ENCODE assay signal across 28 cellular contexts in genomic region chr1:147077936-147078605, GRCh38.
A peak's percentile ranks its signal among the peaks of the same experiment; 100 is the strongest.
DNase-seq lines count a peak whose midpoint lies in the region; ATAC-seq and TF ChIP-seq lines count a peak whose summit lies in the region.
"Had no signal": no experiment of that assay in that cellular context is flagged by ENCODE, and none has a peak within 500 bp of the region (broad histone marks: within the 10 kb centered on the region; RNA-seq: fewer than 3 reads in every experiment).

No MANE protein-coding gene starts in this region.

- peak overlapping the region; percentile 39 for H3K23ac ChIP-seq in neuronal stem cell (ENCODE audit: low read depth, low read length, poor library complexity)

- H3K36me3 ChIP-seq in iPS-15b (ENCODE audit: control insufficient read depth, insufficient read depth, low read length) (no peaks in the 10 kb centered on the region), neuronal stem cell (replicated peaks in 1 of 2; ENCODE audit: control insufficient read depth in 2 of 2, insufficient read depth in 2 of 2, low read length in 2 of 2) (no peaks in the 10 kb centered on the region)
- H3K36me3 ChIP-seq: esophagus squamous epithelium, gastrocnemius medialis, uterus had no signal

- H3K36me3 Mint-ChIP-seq in activated naive CD8-positive, alpha-beta T cell = peaks cover 4% of the 10 kb centered on the region
- peaks cover 1% of the 10 kb centered on the region for H3K36me3 Mint-ChIP-seq in activated naive CD8-positive, alpha-beta T cell treated with anti-CD3 and anti-CD28 coated beads for 36 hours
- H3K36me3 Mint-ChIP-seq in WTC11 = no peaks in the 10 kb centered on the region
- peaks cover 10% of the 10 kb centered on the region for H3K36me3 Mint-ChIP-seq in T-helper 17 cell (ENCODE audit: low read depth)
- H3K36me3 Mint-ChIP-seq: activated CD4-positive, alpha-beta memory T cell treated with anti-CD3 and anti-CD28 coated beads for 36 hours; stimulated activated memory B cell treated with anti-CD40 and anti-IgM and Interleukin-4, amounts not matched to agents 10 μg/mL and 1 μg/mL and 100 μg/mL, for 72 hours had no signal

- no peak overlapping the region for H4K91ac ChIP-seq in neuronal stem cell (ENCODE audit: low read depth, low read length, poor library complexity)

- peak overlapping the region; percentile 58 for H3K4me3 ChIP-seq in iPS-15b (ENCODE audit: low read depth, low read length)
- no peak overlapping the region for H3K4me3 ChIP-seq in neuronal stem cell (ENCODE audit: low read length in 2 of 2)
- H3K4me3 ChIP-seq: coronary artery, gastrocnemius medialis, uterus had no signal

- H3K4ac ChIP-seq in neuronal stem cell (ENCODE audit: low read length) = no peak overlapping the region

- peaks cover 41% of the 10 kb centered on the region for H3K4me1 Mint-ChIP-seq in activated naive CD8-positive, alpha-beta T cell (ENCODE audit: low read depth)
- peaks cover 38% of the 10 kb centered on the region for H3K4me1 Mint-ChIP-seq in activated naive CD8-positive, alpha-beta T cell treated with anti-CD3 and anti-CD28 coated beads for 36 hours
- peaks cover 35% of the 10 kb centered on the region for H3K4me1 Mint-ChIP-seq in WTC11
- H3K4me1 Mint-ChIP-seq in T-helper 17 cell = peaks cover 36% of the 10 kb centered on the region

- H3K9me3 Mint-ChIP-seq in activated naive CD8-positive, alpha-beta T cell (ENCODE audit: low read depth) = no peaks in the 10 kb centered on the region
- H3K9me3 Mint-ChIP-seq in activated naive CD8-positive, alpha-beta T cell treated with anti-CD3 and anti-CD28 coated beads for 36 hours = peaks cover 2% of the 10 kb centered on the region
- H3K9me3 Mint-ChIP-seq in WTC11 = no peaks in the 10 kb centered on the region
- H3K9me3 Mint-ChIP-seq: activated CD4-positive, alpha-beta memory T cell treated with anti-CD3 and anti-CD28 coated beads for 36 hours; stimulated activated memory B cell treated with anti-CD40 and anti-IgM and Interleukin-4, amounts not matched to agents 10 μg/mL and 1 μg/mL and 100 μg/mL, for 72 hours had no signal

- no peak overlapping the region for H3K27ac ChIP-seq in neuronal stem cell (replicated peaks; ENCODE audit: low read length)
- H3K27ac ChIP-seq: coronary artery, esophagus squamous epithelium, gastrocnemius medialis, testis, uterus had no signal

- no CpG with 5 or more reads among the region's 37 CpGs for WGBS in neuronal stem cell (ENCODE audit: extremely low coverage in 2 of 2, insufficient read length in 2 of 2, insufficient replicate concordance in 1 of 2), 2 donors

- no peaks in the 10 kb centered on the region for H3K79me1 ChIP-seq in neuronal stem cell (ENCODE audit: low read depth, low read length)

- H2BK5ac ChIP-seq in neuronal stem cell (ENCODE audit: low read length) = no peak overlapping the region

- POLR2A ChIA-PET in WTC11 (lab: Charles Lee) = no interaction called here

- H3K4me1 ChIP-seq in iPS-15b (ENCODE audit: control insufficient read depth, insufficient read depth, low read length) (peaks cover 10% of the 10 kb centered on the region), neuronal stem cell (ENCODE audit: control insufficient read depth in 2 of 2, insufficient read depth in 1 of 2, low read depth in 1 of 2, low read length in 2 of 2) (peaks cover 0 to 21% of the 10 kb centered on the region in 2 donors)
- H3K4me1 ChIP-seq: testis had no signal

- no peak for DNase-seq in activated naive CD8-positive, alpha-beta T cell treated with anti-CD3 and anti-CD28 coated beads for 36 hours
- peak; percentile 38 for DNase-seq in WTC11 (ENCODE audit: low spot score)
- no peak for DNase-seq in neuronal stem cell (ENCODE audit: low spot score)
- no peak for DNase-seq in T-helper 17 cell
- no peak for DNase-seq in NCI-H226
- DNase-seq: activated CD4-positive, alpha-beta memory T cell treated with anti-CD3 and anti-CD28 coated beads for 36 hours; COR-L47; DND-41; esophagus squamous epithelium; gastrocnemius medialis; hypothalamus; left colon; mesenchymal stem cell; NCI-H1092 treated with DMSO at 0.1 percent for 48 hours; NCI-H2029 treated with DMSO at 0.1 percent for 48 hours; NCI-H345; NCI-H748 treated with DMSO at 0.1 percent for 48 hours; occipital lobe; RPMI8226; small intestine; T-helper 2 cell; testis; uterus had no signal

- peak overlapping the region; percentile 58 for H2AK5ac ChIP-seq in neuronal stem cell (ENCODE audit: low read depth, low read length)

- 0 out of 2 replicates have a peak, but pooled peaks have one; percentile 13 for ATAC-seq in WTC11
- ATAC-seq in T-helper 17 cell = no peak
- ATAC-seq in HG03432 (IDR thresholded peaks at IDR 0.05; ENCODE audit: unreplicated experiment) = no peak
- ATAC-seq: gastrocnemius medialis; left colon; stimulated activated memory B cell treated with anti-CD40 and anti-IgM and Interleukin-4, amounts not matched to agents 10 μg/mL and 1 μg/mL and 100 μg/mL, for 72 hours had no signal

- CTCF ChIA-PET in WTC11 (lab: Charles Lee) = no interaction called here

- H3K9me3 ChIP-seq in iPS-15b (ENCODE audit: control insufficient read depth, insufficient read depth, low read length) = no peaks in the 10 kb centered on the region
- H3K9me3 ChIP-seq in neuronal stem cell (replicated peaks in 1 of 2; ENCODE audit: control insufficient read depth in 2 of 2, insufficient read depth in 1 of 2, low read depth in 1 of 2, low read length in 2 of 2) = peaks cover 0 to 8% of the 10 kb centered on the region in 2 donors
- H3K9me3 ChIP-seq in T-helper 17 cell (ENCODE audit: control insufficient read depth, low read length, poor library complexity, severe bottlenecking) = no peaks in the 10 kb centered on the region
- H3K9me3 ChIP-seq: esophagus squamous epithelium, gastrocnemius medialis, testis, uterus had no signal

- H3K18ac ChIP-seq in neuronal stem cell (ENCODE audit: low read length) = peak overlapping the region; percentile 27

- no peak overlapping the region for H4K8ac ChIP-seq in neuronal stem cell (ENCODE audit: low read depth, low read length)

- no peak overlapping the region for H2AFZ ChIP-seq in neuronal stem cell (ENCODE audit: low read length)

- H3K9ac ChIP-seq in iPS-15b (ENCODE audit: low read depth, low read length) (no peak overlapping the region), neuronal stem cell (ENCODE audit: low read depth, low read length, poor library complexity) (no peak overlapping the region)

- H2BK120ac ChIP-seq in neuronal stem cell (ENCODE audit: low read depth, low read length) = peak overlapping the region; percentile 64

- no peak overlapping the region for H3K14ac ChIP-seq in neuronal stem cell (ENCODE audit: low read length)

- H3K4me2 ChIP-seq in neuronal stem cell (ENCODE audit: insufficient read depth, low read length, poor library complexity, severe bottlenecking) = peak overlapping the region; percentile 31

- no peak overlapping the region for H2BK15ac ChIP-seq in neuronal stem cell (ENCODE audit: low read length)

- H3K27ac Mint-ChIP-seq in activated naive CD8-positive, alpha-beta T cell = no peak overlapping the region
- no peak overlapping the region for H3K27ac Mint-ChIP-seq in activated naive CD8-positive, alpha-beta T cell treated with anti-CD3 and anti-CD28 coated beads for 36 hours
- H3K27ac Mint-ChIP-seq in WTC11 (no peak overlapping the region), T-helper 17 cell (no peak overlapping the region)
- H3K27ac Mint-ChIP-seq: activated CD4-positive, alpha-beta memory T cell treated with anti-CD3 and anti-CD28 coated beads for 36 hours had no signal

- no peak overlapping the region for H2BK12ac ChIP-seq in neuronal stem cell (ENCODE audit: low read length)

- peaks cover 72% of the 10 kb centered on the region for H3K27me3 Mint-ChIP-seq in activated naive CD8-positive, alpha-beta T cell
- H3K27me3 Mint-ChIP-seq in activated naive CD8-positive, alpha-beta T cell treated with anti-CD3 and anti-CD28 coated beads for 36 hours = peaks cover 98% of the 10 kb centered on the region
- H3K27me3 Mint-ChIP-seq in WTC11 (ENCODE audit: low read depth) (peaks cover 100% of the 10 kb centered on the region), T-helper 17 cell (peaks cover 95% of the 10 kb centered on the region)

- peak overlapping the region; percentile 78 for H3K4me3 Mint-ChIP-seq in activated naive CD8-positive, alpha-beta T cell
- H3K4me3 Mint-ChIP-seq in activated naive CD8-positive, alpha-beta T cell treated with anti-CD3 and anti-CD28 coated beads for 36 hours = no peak overlapping the region
- H3K4me3 Mint-ChIP-seq in WTC11 (peak overlapping the region; percentile 66), T-helper 17 cell (no peak overlapping the region)

- TF ChIP-seq CTCF in WTC11 (IDR thresholded peaks at IDR 0.05) = no peak

- H3K27me3 ChIP-seq in iPS-15b (ENCODE audit: control insufficient read depth, insufficient read depth, low read length) (peaks cover 100% of the 10 kb centered on the region), neuronal stem cell (ENCODE audit: control insufficient read depth in 3 of 3, insufficient read depth in 3 of 3, low read depth in 1 of 3, low read length in 3 of 3) (peaks cover 30 to 79% (median 48%) of the 10 kb centered on the region in 3 experiments)
- H3K27me3 ChIP-seq: testis had no signal

TF ChIP-seq in WTC11, 78 proteins besides CTCF, POLR2A, EP300 and RAD21 (continues in another document):
- TF ChIP-seq PRDM15 (CRISPR knock-in tag; IDR thresholded peaks at IDR 0.05) = no peak
- no peak for TF ChIP-seq SMAD3 (CRISPR knock-in tag; IDR thresholded peaks at IDR 0.05; ENCODE audit: borderline replicate concordance)
- no peak for TF ChIP-seq TEAD1 (CRISPR knock-in tag; IDR thresholded peaks at IDR 0.05)

Comparison
In these comparisons a context has a peak if more than half of its experiments do, and no peak if none do; other contexts are left out.
1. H3K4me3 Mint-ChIP-seq: peak in activated naive CD8-positive, alpha-beta T cell (single experiment) and WTC11 (single experiment); none in activated naive CD8-positive, alpha-beta T cell treated with anti-CD3 and anti-CD28 coated beads for 36 hours (single experiment) and T-helper 17 cell (single experiment).